Comparison of ENCODE assay signal across 12 cellular contexts in genomic region chr1:206540044-206540758, GRCh38. TPM values are rescaled to one million over a fixed set of nuclear protein-coding genes. Genes with fewer than 3 reads are reported as not detected.
DNase-seq lines count a peak whose midpoint lies in the region; ATAC-seq and TF ChIP-seq lines count a peak whose summit lies in the region.
"Had no signal": no experiment of that assay in that cellular context is flagged by ENCODE, and none has a peak within 500 bp of the region (broad histone marks: within the 10 kb centered on the region; RNA-seq: fewer than 3 reads in every experiment).

No MANE protein-coding gene starts in this region.

- ATAC-seq in left lobe of liver: peak; percentile 90
- ATAC-seq in HG02763 (IDR thresholded peaks at IDR 0.05; ENCODE audit: unreplicated experiment): no peak

- H3K4me3 ChIP-seq in adrenal gland (no peak overlapping the region), suprapubic skin (no peak overlapping the region)

- WGBS in adrenal gland, 4 donors: 45 to 68% (median 66%) methylated on average over 6 to 8 of the region's 8 CpGs
- 17% methylated on average over 7 of the region's 8 CpGs for WGBS in suprapubic skin

- TF ChIP-seq POLR2A in adrenal gland (IDR thresholded peaks at IDR 0.05) (no peak), suprapubic skin (IDR thresholded peaks at IDR 0.05) (no peak)

- TF ChIP-seq CTCF in adrenal gland (IDR thresholded peaks at IDR 0.05) (no peak), suprapubic skin (IDR thresholded peaks at IDR 0.05) (no peak)

- no peak for TF ChIP-seq EP300 in suprapubic skin (IDR thresholded peaks at IDR 0.05)

- intact Hi-C loops in adrenal gland (cut with DNase I): no loop called here

- H3K27ac ChIP-seq in adrenal gland (peak overlapping the region in 2 of 5 donors; percentile 42 to 67), suprapubic skin (peak overlapping the region; percentile 62)

- H3K9me3 ChIP-seq in adrenal gland (replicated peaks in 1 of 3): no peaks in the 10 kb centered on the region
- no peaks in the 10 kb centered on the region for H3K9me3 ChIP-seq in suprapubic skin

- H3K36me3 ChIP-seq in adrenal gland (replicated peaks in 1 of 2) (no peaks in the 10 kb centered on the region), suprapubic skin (no peaks in the 10 kb centered on the region)

- H3K4me1 ChIP-seq in adrenal gland (replicated peaks in 1 of 2): peaks cover 5 to 13% of the 10 kb centered on the region in 2 donors
- H3K4me1 ChIP-seq in suprapubic skin: peaks cover 31% of the 10 kb centered on the region

- H3K27me3 ChIP-seq in adrenal gland: no peaks in the 10 kb centered on the region
- no peaks in the 10 kb centered on the region for H3K27me3 ChIP-seq in suprapubic skin

- DNase-seq in NCI-H1092 treated with DMSO at 0.1 percent for 48 hours (lab: John Stamatoyannopoulos, UW) (peak; percentile 88), adrenal gland (peak in 5 of 7 donors; percentile 45 to 59 (median 52)), left lobe of liver (ENCODE audit: low spot score) (peak; percentile 98), suprapubic skin (ENCODE audit: low spot score in 2 of 2) (no peak), T-helper 9 cell (no peak), SIG-M5 (lab: John Stamatoyannopoulos, UW) (no peak), NCI-H2171 (lab: John Stamatoyannopoulos, UW) (no peak)
- DNase-seq: cortex of kidney; EL; NCI-H82; stimulated activated CD4-positive, alpha-beta T cell treated with anti-CD3 and anti-CD28 coated beads, Interleukin-4, amount 100 ng/mL, for 1 hour had no signal

RNA-seq across cellular contexts. Expression of gene RASSF5, which starts 32.9 kb away (rescaled TPM):
- 10 to 100 TPM; 22.8 to 57.9 (median 38.7) TPM for total RNA-seq in adrenal gland
- 10 to 100 TPM in 2 of 3 donors, 1 to 10 TPM in 1; 9.3 to 25.2 (median 10.4) TPM for polyA plus RNA-seq in adrenal gland
- 13.1 TPM for total RNA-seq in left lobe of liver
- total RNA-seq in suprapubic skin: 10 to 100 TPM; 34.8 to 74.5 (median 64.9) TPM

Comparison
In these comparisons a context has a peak if more than half of its experiments do, and no peak if none do; other contexts are left out.
1. DNase-seq: peak in NCI-H1092 treated with DMSO at 0.1 percent for 48 hours (single experiment), adrenal gland (5 of 7) and left lobe of liver (single experiment); none in suprapubic skin (0 of 2), T-helper 9 cell (single experiment), SIG-M5 (single experiment) and NCI-H2171 (single experiment).